Comparison of ENCODE assay signal across 23 cellular contexts in genomic region chr1:19055001-19055400, GRCh38.
"Had no signal": no experiment of that assay in that cellular context is flagged by ENCODE, and none has a peak within 500 bp of the region (broad histone marks: within the 10 kb centered on the region; RNA-seq: fewer than 3 reads in every experiment).

No MANE protein-coding gene starts in this region.

- H3K27ac ChIP-seq: breast epithelium had no signal

- H3K27ac Mint-ChIP-seq: activated CD4-positive, alpha-beta T cell treated with anti-CD3 and anti-CD28 coated beads, Interleukin-2, amount 10 ng/mL, durations not matched to agents 24 days and 14 days; activated CD8-positive, alpha-beta memory T cell treated with anti-CD3 and anti-CD28 coated beads, Interleukin-2, amount 10 ng/mL, durations not matched to agents 7 days and 5 days; activated naive CD4-positive, alpha-beta T cell treated with anti-CD3 and anti-CD28 coated beads, Interleukin-2, amount 50 U/mL, for 24 hours; activated T-cell treated with anti-CD3 and anti-CD28 coated beads, Interleukin-2, amount 50 U/mL, for 24 hours; activated T-helper 1 cell treated with anti-CD3 and anti-CD28 coated beads, Interleukin-12 subunit alpha, Interleukin-12 subunit beta, Interleukin-2, Interleukin-4 antibody, amounts not matched to agents 30 ng/mL and 10 ng/mL and 1 ng/mL, durations not matched to agents 14 hours and 24 hours and 36 hours; T-helper 17 cell; WTC11 had no signal

- H3K4me3 ChIP-seq: breast epithelium had no signal

- H3K36me3 Mint-ChIP-seq: activated CD8-positive, alpha-beta memory T cell treated with anti-CD3 and anti-CD28 coated beads, Interleukin-2, amount 10 ng/mL, durations not matched to agents 7 days and 5 days; activated naive CD4-positive, alpha-beta T cell treated with anti-CD3 and anti-CD28 coated beads, Interleukin-2, amount 50 U/mL, for 24 hours; WTC11 had no signal

- H3K4me1 Mint-ChIP-seq: activated CD8-positive, alpha-beta memory T cell treated with anti-CD3 and anti-CD28 coated beads, Interleukin-2, amount 10 ng/mL, durations not matched to agents 7 days and 5 days had no signal

- DNase-seq: activated CD4-positive, alpha-beta T cell treated with anti-CD3 and anti-CD28 coated beads for 1 hour; activated CD4-positive, alpha-beta T cell treated with anti-CD3 and anti-CD28 coated beads, Interleukin-2, amount 10 ng/mL, durations not matched to agents 24 days and 14 days; activated CD4-positive, alpha-beta T cell treated with anti-CD3 and anti-CD28 coated beads, Interleukin-2, amount 50 U/mL, for 48 hours; activated CD8-positive, alpha-beta memory T cell treated with anti-CD3 and anti-CD28 coated beads, Interleukin-2, amount 10 ng/mL, durations not matched to agents 7 days and 5 days; activated effector memory CD4-positive, alpha-beta T cell treated with Interleukin-2 at 50 U/mL for 16 hours; activated naive CD4-positive, alpha-beta T cell; activated T-cell treated with anti-CD3 and anti-CD28 coated beads, Interleukin-2, amount 50 U/mL, for 24 hours; aorta; central memory CD4-positive, alpha-beta T cell; Kasumi-1; NCI-H1105 treated with DMSO at 0.1 percent for 48 hours; NCI-H1436 treated with DMSO at 0.1 percent for 48 hours; NCI-H187; NCI-H2081 treated with DMSO at 0.1 percent for 48 hours; NCI-H446; NCI-H524; SIG-M5; T-helper 17 cell; T-helper 9 cell had no signal

- H3K36me3 ChIP-seq: breast epithelium had no signal

- H3K9me3 Mint-ChIP-seq: activated CD4-positive, alpha-beta T cell treated with anti-CD3 and anti-CD28 coated beads, Interleukin-2, amount 10 ng/mL, durations not matched to agents 24 days and 14 days; activated naive CD4-positive, alpha-beta T cell treated with anti-CD3 and anti-CD28 coated beads, Interleukin-2, amount 50 U/mL, for 24 hours; activated T-cell treated with anti-CD3 and anti-CD28 coated beads, Interleukin-2, amount 50 U/mL, for 24 hours; activated T-helper 1 cell treated with anti-CD3 and anti-CD28 coated beads, Interleukin-12 subunit alpha, Interleukin-12 subunit beta, Interleukin-2, Interleukin-4 antibody, amounts not matched to agents 30 ng/mL and 10 ng/mL and 1 ng/mL, durations not matched to agents 14 hours and 24 hours and 36 hours; WTC11 had no signal

- H3K4me3 Mint-ChIP-seq: activated CD4-positive, alpha-beta T cell treated with anti-CD3 and anti-CD28 coated beads, Interleukin-2, amount 10 ng/mL, durations not matched to agents 24 days and 14 days; activated CD8-positive, alpha-beta memory T cell treated with anti-CD3 and anti-CD28 coated beads, Interleukin-2, amount 10 ng/mL, durations not matched to agents 7 days and 5 days; activated naive CD4-positive, alpha-beta T cell treated with anti-CD3 and anti-CD28 coated beads, Interleukin-2, amount 50 U/mL, for 24 hours; activated T-cell treated with anti-CD3 and anti-CD28 coated beads, Interleukin-2, amount 50 U/mL, for 24 hours; activated T-helper 1 cell treated with anti-CD3 and anti-CD28 coated beads, Interleukin-12 subunit alpha, Interleukin-12 subunit beta, Interleukin-2, Interleukin-4 antibody, amounts not matched to agents 30 ng/mL and 10 ng/mL and 1 ng/mL, durations not matched to agents 14 hours and 24 hours and 36 hours; T-helper 17 cell; WTC11 had no signal

- H3K4me1 ChIP-seq: breast epithelium had no signal

- ATAC-seq: activated CD8-positive, alpha-beta memory T cell treated with anti-CD3 and anti-CD28 coated beads, Interleukin-2, amount 10 ng/mL, durations not matched to agents 7 days and 5 days; T-helper 17 cell; WTC11 had no signal

- H3K9me3 ChIP-seq: breast epithelium had no signal
